ENCODE assay signal across 19 cellular contexts in genomic region chr3:107943860-107944543, GRCh38.
DNase-seq lines count a peak whose midpoint lies in the region; ATAC-seq, FAIRE-seq and TF ChIP-seq lines count a peak whose summit lies in the region.
"Had no signal": no experiment of that assay in that cellular context is flagged by ENCODE, and none has a peak within 500 bp of the region (broad histone marks: within the 10 kb centered on the region; RNA-seq: fewer than 3 reads in every experiment).

No MANE protein-coding gene starts in this region.

- H3K9ac ChIP-seq in SK-N-SH, result no peak overlapping the region

- POLR2A ChIA-PET in A549 (lab: Yijun Ruan, JAX), result no interaction called here
- POLR2A ChIA-PET in SK-N-SH (lab: Yijun Ruan, JAX), result no interaction called here

- H3K4me1 ChIP-seq in A549, result no peaks in the 10 kb centered on the region
- no peaks in the 10 kb centered on the region for H3K4me1 ChIP-seq in SK-N-SH (ENCODE audit: control insufficient read depth in 1 of 2, insufficient read depth in 2 of 2, low read depth in 1 of 2, low read length in 1 of 2)

- intact Hi-C loops in Calu3 (cut with micrococcal nuclease; ENCODE audit: unreplicated experiment), result no loop called here

- no peaks in the 10 kb centered on the region for H3F3A ChIP-seq in SK-N-SH (replicated peaks; ENCODE audit: insufficient read depth)

- no TSS peak for BruUV-seq in Calu3 (replicated peaks; lab: Mats Ljungman, UMichigan)

- no peak overlapping the region for H3K4me3 ChIP-seq in A549
- H3K4me3 ChIP-seq in HL-60 (replicated peaks; ENCODE audit: insufficient read depth, low read length), result no peak overlapping the region
- H3K4me3 ChIP-seq in SK-N-SH (ENCODE audit: low read depth in 2 of 2, low read length in 1 of 2), result no peak overlapping the region
- no peak overlapping the region for H3K4me3 ChIP-seq in fibroblast of the aortic adventitia (ENCODE audit: low read depth, low read length)
- H3K4me3 ChIP-seq: K562, skin epidermis had no signal

- H3K4me2 ChIP-seq in A549 (no peak overlapping the region), SK-N-SH (no peak overlapping the region)

- H2AFZ ChIP-seq in SK-N-SH (ENCODE audit: low read depth), result peak overlapping the region; percentile 49

- no peak overlapping the region for H3K27ac Mint-ChIP-seq in Calu3 (ENCODE audit: unreplicated experiment)
- H3K27ac Mint-ChIP-seq: activated CD4-positive, alpha-beta memory T cell treated with anti-CD3 and anti-CD28 coated beads for 36 hours; memory B cell had no signal

- H3K27ac ChIP-seq in A549 (no peak overlapping the region), HL-60 (replicated peaks) (no peak overlapping the region), SK-N-SH (ENCODE audit: low read depth in 2 of 2, low read length in 1 of 2) (no peak overlapping the region)
- H3K27ac ChIP-seq: neutrophil had no signal

- no peak overlapping the region for H3K4me3 Mint-ChIP-seq in Calu3 (ENCODE audit: low read depth, unreplicated experiment)
- H3K4me3 Mint-ChIP-seq: activated CD4-positive, alpha-beta memory T cell treated with anti-CD3 and anti-CD28 coated beads for 36 hours; memory B cell had no signal

- no peak for TF ChIP-seq POLR2A in A549 (IDR thresholded peaks at IDR 0.05; ENCODE audit: low read length)

- H3K4me1 Mint-ChIP-seq in Calu3 (ENCODE audit: low read depth, unreplicated experiment), result peaks cover 9% of the 10 kb centered on the region

- whole genome bisulfite sequencing in A549 (ENCODE audit: missing lambda C conversion rate), result 65% methylated on average over 5 of the region's 5 CpGs
- WGBS in SK-N-SH (ENCODE audit: low lambda C conversion rate), result 85% methylated on average over 5 of the region's 5 CpGs

- ATAC-seq in A549, result no peak
- ATAC-seq: K562 had no signal

- no peaks in the 10 kb centered on the region for H4K20me1 ChIP-seq in SK-N-SH (ENCODE audit: insufficient read depth)

- DNase-seq in A549 (ENCODE audit: low read depth in 1 of 2, low spot score in 1 of 2) (no peak), HL-60 (ENCODE audit: low read depth in 1 of 2, low spot score in 1 of 2) (peak; percentile 38 to 73), SK-N-SH (no peak), fibroblast of the aortic adventitia (ENCODE audit: low read depth) (peak; percentile 69), iPS-NIHi11 (ENCODE audit: low spot score) (no peak), Calu3 (no peak), KBM-7 (no peak), DMS79 treated with DMSO at 0.1 percent for 48 hours (lab: John Stamatoyannopoulos, UW) (no peak)
- DNase-seq: activated CD4-positive, alpha-beta memory T cell treated with anti-CD3 and anti-CD28 coated beads for 36 hours; foreskin melanocyte; NCI-H1930; NCI-H82; SHP77; stimulated activated naive CD4-positive, alpha-beta T cell; T1000 had no signal

- no peak for TF ChIP-seq EP300 in A549 (IDR thresholded peaks at IDR 0.05)
- TF ChIP-seq EP300 in SK-N-SH (IDR thresholded peaks at IDR 0.05; ENCODE audit: borderline replicate concordance in 1 of 2, low read depth in 1 of 2, low read length in 1 of 2), result no peak

- H3K79me2 ChIP-seq in SK-N-SH (ENCODE audit: insufficient read depth), result no peaks in the 10 kb centered on the region

- FAIRE-seq in A549 (lab: Jason Lieb, UNC), result peak; percentile 65
- FAIRE-seq: K562 had no signal

- TF ChIP-seq CTCF in A549 (IDR thresholded peaks at IDR 0.05) (no peak), HL-60 (IDR thresholded peaks at IDR 0.05; ENCODE audit: insufficient read depth, low read length) (no peak), SK-N-SH (IDR thresholded peaks at IDR 0.05) (no peak), fibroblast of the aortic adventitia (IDR thresholded peaks at IDR 0.05; ENCODE audit: insufficient read depth, low read length) (no peak), Calu3 (IDR thresholded peaks at IDR 0.05; ENCODE audit: unreplicated experiment) (no peak)

- H3K27me3 ChIP-seq in HL-60 (ENCODE audit: insufficient read depth, poor library complexity, severe bottlenecking), result no peaks in the 10 kb centered on the region
- H3K27me3 ChIP-seq in SK-N-SH (ENCODE audit: insufficient read depth), result no peaks in the 10 kb centered on the region

- H3K36me3 ChIP-seq in SK-N-SH (replicated peaks in 1 of 2; ENCODE audit: control insufficient read depth in 1 of 2, insufficient read depth in 2 of 2, low read length in 1 of 2), result no peaks in the 10 kb centered on the region
- H3K36me3 ChIP-seq: neutrophil had no signal

- H3K9me3 ChIP-seq in A549 (no peaks in the 10 kb centered on the region), SK-N-SH (no peaks in the 10 kb centered on the region)
- H3K9me3 ChIP-seq: neutrophil had no signal

- no peaks in the 10 kb centered on the region for H3K27me3 Mint-ChIP-seq in Calu3 (ENCODE audit: unreplicated experiment)
- H3K27me3 Mint-ChIP-seq: activated CD4-positive, alpha-beta memory T cell treated with anti-CD3 and anti-CD28 coated beads for 36 hours; memory B cell had no signal

- no peaks in the 10 kb centered on the region for H3K9me3 Mint-ChIP-seq in Calu3 (ENCODE audit: low read depth, unreplicated experiment)
- H3K9me3 Mint-ChIP-seq: activated CD4-positive, alpha-beta memory T cell treated with anti-CD3 and anti-CD28 coated beads for 36 hours had no signal

- H3K36me3 Mint-ChIP-seq in Calu3 (ENCODE audit: insufficient read depth, unreplicated experiment), result no peaks in the 10 kb centered on the region
- H3K36me3 Mint-ChIP-seq: activated CD4-positive, alpha-beta memory T cell treated with anti-CD3 and anti-CD28 coated beads for 36 hours; memory B cell had no signal

- TF ChIP-seq RAD21 in A549 (conservative IDR thresholded peaks at IDR 0.05 in 1 of 2, IDR thresholded peaks at IDR 0.05 in 1 of 2) (no peak), SK-N-SH (IDR thresholded peaks at IDR 0.05; ENCODE audit: low read length) (no peak)

- in situ Hi-C loops in KBM-7 (cut with MboI; ENCODE audit: low pct_unique_long_range_greater_than_20kb, low sequenced_read_pairs), result no loop called here

- no peaks in the 10 kb centered on the region for H3K9me2 ChIP-seq in SK-N-SH

- CTCF ChIA-PET in A549 (lab: Yijun Ruan, JAX), result interaction anchor here (0.6 to 1.7 kb wide), 4 partner anchors 16 to 233 kb away, joined by 3 to 7 read pairs (median 3); no protein-coding TSS in a partner anchor
- CTCF ChIA-PET in SK-N-SH (lab: Yijun Ruan, JAX), result interaction anchor here (1.3 to 1.5 kb wide), 2 partner anchors 16 to 533 kb away, joined by 4 to 10 read pairs; no protein-coding TSS in a partner anchor
- CTCF ChIA-PET in Calu3 (lab: Charles Lee), result interaction anchor here (1.2 kb wide), 1 partner anchor 16 kb away, joined by 3 read pairs; no protein-coding TSS in a partner anchor

TF ChIP-seq in A549, 52 proteins besides CTCF, POLR2A, EP300 and RAD21 (continues in another document):
- TF ChIP-seq CHD2 (IDR thresholded peaks at IDR 0.05; ENCODE audit: low read length, partially characterized antibody) (no peak), REST (IDR thresholded peaks at IDR 0.05) (no peak), ZC3H11A (IDR thresholded peaks at IDR 0.05) (no peak), TP53 (CRISPR knock-in tag; IDR thresholded peaks at IDR 0.05) (no peak)

TF ChIP-seq in SK-N-SH, 30 proteins besides CTCF, POLR2A, EP300 and RAD21:
- TF ChIP-seq TAF1 (IDR thresholded peaks at IDR 0.05; ENCODE audit: borderline replicate concordance, low read depth, low read length) (no peak), ELF1 (IDR thresholded peaks at IDR 0.05) (peak; percentile 54), POLR2AphosphoS5 (IDR thresholded peaks at IDR 0.05; ENCODE audit: low read depth, low read length) (no peak)

Comparison
In these comparisons a context has a peak if more than half of its experiments do, and no peak if none do; other contexts are left out.
1. DNase-seq: peak in HL-60 (2 of 2) and fibroblast of the aortic adventitia (single experiment); none in A549 (0 of 2), SK-N-SH (single experiment), iPS-NIHi11 (single experiment), Calu3 (single experiment), KBM-7 (single experiment) and DMS79 treated with DMSO at 0.1 percent for 48 hours (single experiment).